19 cellular contexts compared by ENCODE assay signal in genomic region chr2:190537765-190538164, GRCh38. TPM values are rescaled to one million over a fixed set of nuclear protein-coding genes. Genes with fewer than 3 reads are reported as not detected.
DNase-seq lines count a peak whose midpoint lies in the region; TF ChIP-seq lines count a peak whose summit lies in the region.
"Had no signal": no experiment of that assay in that cellular context is flagged by ENCODE, and none has a peak within 500 bp of the region (broad histone marks: within the 10 kb centered on the region; RNA-seq: fewer than 3 reads in every experiment).

No MANE protein-coding gene starts in this region.

- no peaks in the 10 kb centered on the region for H3K79me2 ChIP-seq in fibroblast of lung (ENCODE audit: control insufficient read depth, insufficient read depth, low read length)

- no peak overlapping the region for H2AFZ ChIP-seq in fibroblast of lung (ENCODE audit: low read length)
- H2AFZ ChIP-seq: GM23338 had no signal

- H3K9me3 ChIP-seq in fibroblast of lung (ENCODE audit: control insufficient read depth, insufficient read depth, low read depth, low read length) = no peaks in the 10 kb centered on the region

- H3K27me3 Mint-ChIP-seq in activated CD4-positive, alpha-beta T cell treated with anti-CD3 and anti-CD28 coated beads, Interleukin-2, amount 10 ng/mL, durations not matched to agents 24 days and 14 days = no peaks in the 10 kb centered on the region
- H3K27me3 Mint-ChIP-seq: activated CD4-positive, alpha-beta T cell treated with anti-CD3 and anti-CD28 coated beads, Interleukin-2, amount 10 ng/mL, durations not matched to agents 7 days and 5 days; dendritic cell treated with granulocyte-macrophage colony-stimulating factor and Interleukin-4, amounts not matched to agents 40 ng/mL and 50 ng/mL, for 4 days; stimulated activated naive B cell treated with anti-CD40 and anti-IgM and Interleukin-4, amounts not matched to agents 10 μg/mL and 1 μg/mL and 100 μg/mL, for 72 hours had no signal

- H3K4me1 ChIP-seq in fibroblast of lung (ENCODE audit: control insufficient read depth, extremely low read depth, insufficient read depth, low read length) = peaks cover 3% of the 10 kb centered on the region

- H3K4me1 Mint-ChIP-seq in activated CD4-positive, alpha-beta T cell treated with anti-CD3 and anti-CD28 coated beads, Interleukin-2, amount 10 ng/mL, durations not matched to agents 24 days and 14 days = peaks cover 19% of the 10 kb centered on the region

- no peaks in the 10 kb centered on the region for H4K20me1 ChIP-seq in fibroblast of lung (ENCODE audit: control insufficient read depth, extremely low read depth, insufficient read depth, low read length)

- no peak overlapping the region for H3K27ac Mint-ChIP-seq in activated CD4-positive, alpha-beta T cell treated with anti-CD3 and anti-CD28 coated beads, Interleukin-2, amount 10 ng/mL, durations not matched to agents 24 days and 14 days
- H3K27ac Mint-ChIP-seq: activated CD4-positive, alpha-beta T cell treated with anti-CD3 and anti-CD28 coated beads, Interleukin-2, amount 10 ng/mL, durations not matched to agents 7 days and 5 days; activated T-helper 1 cell treated with anti-CD3 and anti-CD28 coated beads, Interleukin-12 subunit alpha, Interleukin-12 subunit beta, Interleukin-2, Interleukin-4 antibody, amounts not matched to agents 30 ng/mL and 10 ng/mL and 1 ng/mL, durations not matched to agents 14 hours and 24 hours and 36 hours; dendritic cell treated with granulocyte-macrophage colony-stimulating factor and Interleukin-4, amounts not matched to agents 40 ng/mL and 50 ng/mL, for 4 days; GM23338 had no signal

- peaks cover 5% of the 10 kb centered on the region for H3K9me3 Mint-ChIP-seq in activated CD4-positive, alpha-beta T cell treated with anti-CD3 and anti-CD28 coated beads, Interleukin-2, amount 10 ng/mL, durations not matched to agents 24 days and 14 days

- no peak overlapping the region for H3K9ac ChIP-seq in fibroblast of lung (ENCODE audit: insufficient read depth, low read length)

- DNase-seq in activated CD4-positive, alpha-beta T cell treated with anti-CD3 and anti-CD28 coated beads, Interleukin-2, amount 10 ng/mL, durations not matched to agents 24 days and 14 days = peak; percentile 59
- DNase-seq in activated CD4-positive, alpha-beta T cell treated with anti-CD3 and anti-CD28 coated beads, Interleukin-2, amount 50 U/mL, for 4 hours = no peak
- peak; percentile 84 for DNase-seq in RPMI7951 (ENCODE audit: low read depth)
- DNase-seq in fibroblast of lung (ENCODE audit: low read depth in 2 of 2) = peak; percentile 12 to 59
- peak; percentile 73 for DNase-seq in renal cortical epithelial cell (ENCODE audit: low read depth)
- DNase-seq in G401 (ENCODE audit: low spot score) = no peak
- DNase-seq in HPDE6-E6E7 (ENCODE audit: extremely low spot score) = no peak
- DNase-seq in GF-D8 (lab: John Stamatoyannopoulos, UW) = no peak
- DNase-seq: activated CD4-positive, alpha-beta T cell treated with anti-CD3 and anti-CD28 coated beads, Interleukin-2, amount 10 ng/mL, durations not matched to agents 7 days and 5 days; Calu3; NCI-H187; NCI-H774; SHP77 treated with DMSO at 0.1 percent for 48 hours; stimulated activated naive B cell treated with anti-CD40 and anti-IgM and Interleukin-4, amounts not matched to agents 10 μg/mL and 1 μg/mL and 100 μg/mL, for 72 hours; T-helper 9 cell had no signal

- H3K27ac ChIP-seq in fibroblast of lung (ENCODE audit: insufficient read depth, low read length) = no peak overlapping the region
- H3K27ac ChIP-seq: A549 had no signal

- no peak overlapping the region for H3K4me3 ChIP-seq in fibroblast of lung (replicated peaks in 1 of 4; ENCODE audit: control extremely low read depth in 1 of 4, insufficient read depth in 1 of 4, low read depth in 3 of 4, low read length in 4 of 4)
- H3K4me3 ChIP-seq: A549, GM23338 had no signal

- intact Hi-C loops in activated CD4-positive, alpha-beta T cell treated with anti-CD3 and anti-CD28 coated beads, Interleukin-2, amount 10 ng/mL, durations not matched to agents 24 days and 14 days (cut with micrococcal nuclease) = loop anchor here (10.0 kb wide), 2 partner anchors 477 to 753 kb away; partner anchors contain the start of genes ORMDL1, PMS1 and STAT1

- H3K4me3 Mint-ChIP-seq in activated CD4-positive, alpha-beta T cell treated with anti-CD3 and anti-CD28 coated beads, Interleukin-2, amount 10 ng/mL, durations not matched to agents 24 days and 14 days = no peak overlapping the region
- H3K4me3 Mint-ChIP-seq: activated CD4-positive, alpha-beta T cell treated with anti-CD3 and anti-CD28 coated beads, Interleukin-2, amount 10 ng/mL, durations not matched to agents 7 days and 5 days; activated T-helper 1 cell treated with anti-CD3 and anti-CD28 coated beads, Interleukin-12 subunit alpha, Interleukin-12 subunit beta, Interleukin-2, Interleukin-4 antibody, amounts not matched to agents 30 ng/mL and 10 ng/mL and 1 ng/mL, durations not matched to agents 14 hours and 24 hours and 36 hours; dendritic cell treated with granulocyte-macrophage colony-stimulating factor and Interleukin-4, amounts not matched to agents 40 ng/mL and 50 ng/mL, for 4 days; GM23338; stimulated activated naive B cell treated with anti-CD40 and anti-IgM and Interleukin-4, amounts not matched to agents 10 μg/mL and 1 μg/mL and 100 μg/mL, for 72 hours had no signal

- no peaks in the 10 kb centered on the region for H3K36me3 ChIP-seq in fibroblast of lung (ENCODE audit: control insufficient read depth, insufficient read depth, low read length)

- no peak for TF ChIP-seq CTCF in fibroblast of lung (conservative IDR thresholded peaks at IDR 0.05 in 1 of 2, IDR thresholded peaks at IDR 0.05 in 1 of 2; ENCODE audit: low read depth in 1 of 2, low read length in 2 of 2)

- no peak overlapping the region for H3K4me2 ChIP-seq in fibroblast of lung (ENCODE audit: extremely low read depth, insufficient read depth, low read length)
- H3K4me2 ChIP-seq: A549, GM23338 had no signal

- no peaks in the 10 kb centered on the region for H3K27me3 ChIP-seq in fibroblast of lung (ENCODE audit: control insufficient read depth, insufficient read depth, low read length)

- in situ Hi-C loops in G401 (cut with HindIII; ENCODE audit: low sequenced_read_pairs) = no loop called here

- peaks cover 57% of the 10 kb centered on the region for H3K36me3 Mint-ChIP-seq in activated CD4-positive, alpha-beta T cell treated with anti-CD3 and anti-CD28 coated beads, Interleukin-2, amount 10 ng/mL, durations not matched to agents 24 days and 14 days (ENCODE audit: low read depth)

RNA-seq across cellular contexts. Expression of gene NEMP2, which starts 3.2 kb away (rescaled TPM):
- total RNA-seq in activated CD4-positive, alpha-beta T cell treated with anti-CD3 and anti-CD28 coated beads, Interleukin-2, amount 10 ng/mL, durations not matched to agents 24 days and 14 days = 16.4 and 19.0 TPM in 2 replicates
- total RNA-seq in RPMI7951 (2014; rRNA removed; shearing (Covaris generic)) = 5.9 and 11.7 TPM in 2 replicates
- total RNA-seq in fibroblast of lung (6.3 and 6.4 TPM in 2 replicates), renal cortical epithelial cell (7.9 and 15.8 TPM in 2 replicates)
- 5.5 and 6.0 TPM in 2 replicates for polyA plus RNA-seq in fibroblast of lung
- polyA plus RNA-seq in fibroblast of lung (2012) = 3.2 and 3.5 TPM in 2 replicates
- 0.63 and 1.5 TPM in 2 replicates for polyA minus RNA-seq in fibroblast of lung (ENCODE audit: low replicate concordance)
- 4.9 and 5.1 TPM in 2 replicates for total RNA-seq in G401 (2014; rRNA removed; shearing (Covaris generic))

Comparison
In these comparisons a context has a peak if more than half of its experiments do, and no peak if none do; other contexts are left out.
1. DNase-seq: peak in activated CD4-positive, alpha-beta T cell treated with anti-CD3 and anti-CD28 coated beads, Interleukin-2, amount 10 ng/mL, durations not matched to agents 24 days and 14 days (single experiment), RPMI7951 (single experiment), fibroblast of lung (2 of 2) and renal cortical epithelial cell (single experiment); none in activated CD4-positive, alpha-beta T cell treated with anti-CD3 and anti-CD28 coated beads, Interleukin-2, amount 50 U/mL, for 4 hours (0 of 2), G401 (single experiment), HPDE6-E6E7 (single experiment) and GF-D8 (single experiment).